8 cellular contexts compared by ENCODE assay signal in the genomic region with DNA sequence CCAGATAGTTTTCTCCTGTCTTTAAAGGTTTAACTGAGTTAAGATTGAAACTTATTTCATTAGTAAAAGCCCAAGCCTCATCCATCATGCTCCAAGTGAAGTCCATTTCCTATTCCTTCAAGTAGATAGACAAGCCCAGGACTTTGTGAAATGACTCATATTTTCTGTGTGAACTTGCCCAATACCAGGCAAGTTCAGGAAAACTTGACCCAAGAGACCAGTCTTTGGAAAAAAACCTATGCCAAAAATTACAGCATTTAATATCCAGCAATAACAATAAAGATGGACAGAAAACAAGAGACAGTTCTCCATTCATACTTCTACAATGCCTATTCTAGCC. TPM values are rescaled to one million over a fixed set of nuclear protein-coding genes. Genes with fewer than 3 reads are reported as not detected.
A peak's percentile ranks its signal among the peaks of the same experiment; 100 is the strongest.
DNase-seq lines count a peak whose midpoint lies in the region; ATAC-seq, FAIRE-seq and TF ChIP-seq lines count a peak whose summit lies in the region.

No MANE protein-coding gene starts in this region.

- peaks cover 21% of the 10 kb centered on the region for H3K36me3 Mint-ChIP-seq in activated T-cell treated with anti-CD3 and anti-CD28 coated beads, Interleukin-2, amount 50 U/mL, for 24 hours (ENCODE audit: low read depth)

- H3K27me3 ChIP-seq in K562 (ENCODE audit: control insufficient read depth in 2 of 2, insufficient read depth in 2 of 2, low read length in 2 of 2) = no peaks in the 10 kb centered on the region; a peak in 1 of 5 replicates
- no peaks in the 10 kb centered on the region for H3K27me3 ChIP-seq in transverse colon

- 0 out of 4 replicates have a peak overlapping the region, but pooled peaks of 1 of the 2 experiments have one; percentile 72 for H3K9ac ChIP-seq in K562 (ENCODE audit: insufficient read depth in 1 of 2, low read depth in 2 of 2, low read length in 2 of 2)

- DNase-seq in activated T-cell treated with anti-CD3 and anti-CD28 coated beads, Interleukin-2, amount 50 U/mL, for 24 hours = no peak
- DNase-seq in activated T-cell treated with anti-CD3 and anti-CD28 coated beads, Interleukin-2, amount 50 U/mL, for 48 hours = no peak
- DNase-seq in K562 (ENCODE audit: extremely low read depth in 1 of 4, low spot score in 3 of 4) = peak in 1 of 4 experiments; percentile 14
- DNase-seq in kidney tubule cell (ENCODE audit: low spot score) = peak; percentile 45
- no peak for DNase-seq in transverse colon
- no peak for DNase-seq in NK-92 treated with Interleukin-12 subunit alpha and Interleukin-12 subunit beta, amount 100 ng/mL, for 24 hours (lab: John Stamatoyannopoulos, UW)

- H2AFZ ChIP-seq in K562 (ENCODE audit: low read depth, low read length) = peak overlapping the region; percentile 95

- peak overlapping the region; percentile 91 for H3K27ac Mint-ChIP-seq in activated T-cell treated with anti-CD3 and anti-CD28 coated beads, Interleukin-2, amount 50 U/mL, for 24 hours

- H3K9me1 ChIP-seq in K562 (ENCODE audit: control insufficient read depth, insufficient read depth, low read length) = no peaks in the 10 kb centered on the region

- in situ Hi-C loops in K562 (cut with MboI) = no loop called here
- in situ Hi-C loops in transverse colon (cut with MboI; ENCODE audit: low pct_ligation_motif_present in 1 of 4, low pct_unique_long_range_greater_than_20kb in 1 of 4, low sequenced_read_pairs in 3 of 4) = loop anchor here (25.0 kb wide), 3 partner anchors 137 to 337 kb away; a partner anchor contains a TSS

- no peak for TF ChIP-seq RAD21 in K562 (CRISPR knock-in tag; conservative IDR thresholded peaks at IDR 0.05 in 1 of 2, IDR thresholded peaks at IDR 0.05 in 1 of 2)

- no peaks in the 10 kb centered on the region for H3K79me2 ChIP-seq in K562 (ENCODE audit: control insufficient read depth, insufficient read depth, low read length)

- peaks cover 49% of the 10 kb centered on the region for H3K4me1 Mint-ChIP-seq in activated T-cell treated with anti-CD3 and anti-CD28 coated beads, Interleukin-2, amount 50 U/mL, for 24 hours (ENCODE audit: low read depth)

- no peak for ATAC-seq in K562
- ATAC-seq in GM18868 (IDR thresholded peaks at IDR 0.05; ENCODE audit: unreplicated experiment) = no peak
- no peak for ATAC-seq in HG02852 (IDR thresholded peaks at IDR 0.05; ENCODE audit: unreplicated experiment)

- BruUV-seq in K562 (replicated peaks; lab: Mats Ljungman, UMichigan) = no TSS peak

- no peaks in the 10 kb centered on the region for H3K36me3 ChIP-seq in K562 (ENCODE audit: control insufficient read depth, insufficient read depth, low read length)
- H3K36me3 ChIP-seq in transverse colon = no peaks in the 10 kb centered on the region

- TF ChIP-seq POLR2A in K562 (conservative IDR thresholded peaks at IDR 0.05) = no peak
- TF ChIP-seq POLR2A in transverse colon (IDR thresholded peaks at IDR 0.05) = no peak

- TF ChIP-seq EP300 in K562 (IDR thresholded peaks at IDR 0.05; ENCODE audit: low read length) = no peak
- no peak for TF ChIP-seq EP300 in transverse colon (IDR thresholded peaks at IDR 0.05; ENCODE audit: low read depth)

- no peaks in the 10 kb centered on the region for H4K20me1 ChIP-seq in K562 (replicated peaks; ENCODE audit: control insufficient read depth, insufficient read depth, low read length)

- no peaks in the 10 kb centered on the region for H3K27me3 Mint-ChIP-seq in activated T-cell treated with anti-CD3 and anti-CD28 coated beads, Interleukin-2, amount 50 U/mL, for 24 hours

- CTCF ChIA-PET in K562 (lab: Yijun Ruan, JAX; ENCODE audit: low intra/inter-chr PET ratio) = no interaction called here

- FAIRE-seq in K562 (lab: Jason Lieb, UNC) = no peak

- no peaks in the 10 kb centered on the region for H3K9me3 Mint-ChIP-seq in activated T-cell treated with anti-CD3 and anti-CD28 coated beads, Interleukin-2, amount 50 U/mL, for 24 hours

- H3K4me1 ChIP-seq in K562 (replicated peaks in 1 of 2; ENCODE audit: control insufficient read depth in 2 of 2, insufficient read depth in 2 of 2, low read length in 2 of 2) (peaks cover 8 to 9% of the 10 kb centered on the region in 2 experiments; a peak in 4 of 5 replicates), transverse colon (peaks cover 0 to 16% (median 4%) of the 10 kb centered on the region in 4 donors)

- H3K4me3 Mint-ChIP-seq in activated T-cell treated with anti-CD3 and anti-CD28 coated beads, Interleukin-2, amount 50 U/mL, for 24 hours = peak overlapping the region; percentile 88

- intact Hi-C loops in K562 (cut with micrococcal nuclease) (no loop called here), transverse colon (cut with DNase I; ENCODE audit: low total_unique reads) (no loop called here)

- H3K9me3 ChIP-seq in K562 (replicated peaks; ENCODE audit: control insufficient read depth, insufficient read depth, low read depth, low read length) (0 out of 2 replicates have a peak, but pooled peaks cover 4% of the 10 kb centered on the region), transverse colon (no peaks in the 10 kb centered on the region)

- TF ChIP-seq CTCF in K562 (IDR thresholded peaks at IDR 0.05 in 2 of 3, conservative IDR thresholded peaks at IDR 0.05 in 1 of 3; ENCODE audit: insufficient read depth in 2 of 3, low read depth in 1 of 3, low read length in 3 of 3) (no peak), transverse colon (IDR thresholded peaks at IDR 0.05) (no peak)

- POLR2A ChIA-PET in K562 (lab: Yijun Ruan, JAX) = interaction anchor here (0.7 to 3.0 kb wide), 9 partner anchors 10 to 35 kb away, joined by 3 to 10 read pairs (median 5); no protein-coding TSS in a partner anchor

- peak overlapping the region; percentile 89 for H3K4me2 ChIP-seq in K562 (ENCODE audit: insufficient read depth, low read length)

- H3K27ac ChIP-seq in K562 (ENCODE audit: extremely low read depth, low read depth, low read length) = no peak overlapping the region
- H3K27ac ChIP-seq in transverse colon = peak overlapping the region; percentile 36 to 78 (median 64)

- H3K4me3 ChIP-seq in K562 (no peak overlapping the region), transverse colon (peak overlapping the region in 3 of 4 donors; percentile 54 to 82 (median 79))

RNA-seq across cellular contexts. Expression of a gene that starts 0.4 kb away (rescaled TPM):
- total RNA-seq in K562 (2011; cell fraction: chromatin; rRNA removed; ENCODE audit: low replicate concordance) = 9.7 and 12.5 TPM in 2 replicates
- total RNA-seq in K562 (2011; cell fraction: nucleolus; rRNA removed) = 7.2 and 7.7 TPM in 2 replicates
- total RNA-seq in K562 (2011; cell fraction: nucleoplasm; rRNA removed) = 8.9 and 11.8 TPM in 2 replicates
- total RNA-seq in K562 (2014; rRNA removed) (6.9 and 7.7 TPM in 2 replicates), K562 (2014; rRNA removed; fragmentation: Illumina TruSeq; extraction: Trizol) (8.5 and 10.2 TPM in 2 replicates), K562 (2015; rRNA removed; fragmentation: Illumina TruSeq; extraction: Trizol) (9.9 and 11.5 TPM in 2 replicates), K562 (2021) (7.8 and 8.0 TPM in 2 replicates), transverse colon (10 to 100 TPM in 2 of 4 donors, 1 to 10 TPM in 2; 1.1 to 13.9 (median 10.2) TPM)
- polyA plus RNA-seq in K562 (2011; rRNA removed) (9.9 and 17.6 TPM in 2 replicates), K562 (2014; fragmentation: Illumina TruSeq; extraction: Trizol) (11.1 and 13.9 TPM in 2 replicates), K562 (2014; fragmentation: Nextera tagmentation; extraction: Ambion mirVana) (1 to 10 TPM; 6.3 to 7.5 TPM), K562 (2014; rRNA removed) (7.2 and 10.8 TPM in 2 replicates)
- 11.0 and 14.5 TPM in 2 replicates for polyA plus RNA-seq in K562 (2011; cell fraction: cytosol; rRNA removed)
- polyA plus RNA-seq in K562 (2011; cell fraction: nucleus; rRNA removed) = 7.4 and 13.4 TPM in 2 replicates
- 11.1 and 11.3 TPM in 2 replicates for polyA plus RNA-seq in K562 (2012)
- 6.1 and 11.9 TPM in 2 replicates for polyA minus RNA-seq in K562 (2011; rRNA and poly(A)+ RNA removed)
- 3.5 and 7.2 TPM in 2 replicates for polyA minus RNA-seq in K562 (2011; cell fraction: cytosol; rRNA and poly(A)+ RNA removed)
- polyA minus RNA-seq in K562 (2011; cell fraction: nucleus; rRNA and poly(A)+ RNA removed) = 4.1 and 4.8 TPM in 2 replicates

RNA-seq across cellular contexts. Expression of a gene that starts 25.7 kb away (rescaled TPM):
- total RNA-seq in K562 (2011; cell fraction: chromatin; rRNA removed; ENCODE audit: low replicate concordance) = 27.6 and 204 TPM in 2 replicates
- 10.8 and 27.2 TPM in 2 replicates for total RNA-seq in K562 (2011; cell fraction: nucleolus; rRNA removed)
- total RNA-seq in K562 (2011; cell fraction: nucleoplasm; rRNA removed) = 57.1 and 92.6 TPM in 2 replicates
- total RNA-seq in K562 (2014; rRNA removed) (81.9 and 87.5 TPM in 2 replicates), K562 (2014; rRNA removed; fragmentation: Illumina TruSeq; extraction: Trizol) (232 and 280 TPM in 2 replicates), K562 (2015; rRNA removed; fragmentation: Illumina TruSeq; extraction: Trizol) (236 and 244 TPM in 2 replicates), K562 (2021) (201 and 216 TPM in 2 replicates), transverse colon (10 to 100 TPM; 21.7 to 45.7 (median 35.1) TPM)
- polyA plus RNA-seq in K562 (2011; rRNA removed) (117 and 149 TPM in 2 replicates), K562 (2014; fragmentation: Illumina TruSeq; extraction: Trizol) (167 and 177 TPM in 2 replicates), K562 (2014; fragmentation: Nextera tagmentation; extraction: Ambion mirVana) (10 to 100 TPM; 66.7 to 83.4 TPM), K562 (2014; rRNA removed) (94.4 and 95.1 TPM in 2 replicates)
- 32.1 and 83.7 TPM in 2 replicates for polyA plus RNA-seq in K562 (2011; cell fraction: cytosol; rRNA removed)
- 19.9 and 37.5 TPM in 2 replicates for polyA plus RNA-seq in K562 (2011; cell fraction: nucleus; rRNA removed)
- polyA plus RNA-seq in K562 (2012) = 80.3 and 120 TPM in 2 replicates
- 303 and 322 TPM in 2 replicates for polyA minus RNA-seq in K562 (2011; rRNA and poly(A)+ RNA removed)
- 85.8 and 115 TPM in 2 replicates for polyA minus RNA-seq in K562 (2011; cell fraction: cytosol; rRNA and poly(A)+ RNA removed)
- polyA minus RNA-seq in K562 (2011; cell fraction: nucleus; rRNA and poly(A)+ RNA removed) = 23.7 and 70.9 TPM in 2 replicates

RNA-seq across cellular contexts. Expression of a gene that starts 37.3 kb away (rescaled TPM):
- total RNA-seq in K562 (2011; cell fraction: chromatin; rRNA removed; ENCODE audit: low replicate concordance) = 37.1 and 52.9 TPM in 2 replicates
- total RNA-seq in K562 (2011; cell fraction: nucleolus; rRNA removed) = 32.9 and 38.7 TPM in 2 replicates
- total RNA-seq in K562 (2011; cell fraction: nucleoplasm; rRNA removed) = 41.1 and 61.4 TPM in 2 replicates
- 6.8 and 7.7 TPM in 2 replicates for total RNA-seq in K562 (2014; rRNA removed)
- total RNA-seq in K562 (2014; rRNA removed; fragmentation: Illumina TruSeq; extraction: Trizol) = 13.4 and 13.5 TPM in 2 replicates
- total RNA-seq in K562 (2015; rRNA removed; fragmentation: Illumina TruSeq; extraction: Trizol) = 8.0 and 8.4 TPM in 2 replicates
- 17.2 and 20.5 TPM in 2 replicates for total RNA-seq in K562 (2021)
- 23.2 and 29.3 TPM in 2 replicates for polyA plus RNA-seq in K562 (2011; rRNA removed)
- polyA plus RNA-seq in K562 (2011; cell fraction: cytosol; rRNA removed) = 21.8 and 23.3 TPM in 2 replicates
- 32.7 and 46.6 TPM in 2 replicates for polyA plus RNA-seq in K562 (2011; cell fraction: nucleus; rRNA removed)
- 10.0 and 11.9 TPM in 2 replicates for polyA plus RNA-seq in K562 (2012)
- polyA plus RNA-seq in K562 (2014; fragmentation: Illumina TruSeq; extraction: Trizol) = 21.0 and 26.8 TPM in 2 replicates
- 1 to 10 TPM; 4.1 to 5.5 TPM for polyA plus RNA-seq in K562 (2014; fragmentation: Nextera tagmentation; extraction: Ambion mirVana)
- polyA plus RNA-seq in K562 (2014; rRNA removed) = 11.4 and 12.2 TPM in 2 replicates
- polyA minus RNA-seq in K562 (2011; rRNA and poly(A)+ RNA removed) = 15.4 and 21.7 TPM in 2 replicates
- 8.3 and 13.1 TPM in 2 replicates for polyA minus RNA-seq in K562 (2011; cell fraction: cytosol; rRNA and poly(A)+ RNA removed)
- 9.1 and 9.7 TPM in 2 replicates for polyA minus RNA-seq in K562 (2011; cell fraction: nucleus; rRNA and poly(A)+ RNA removed)
- total RNA-seq in transverse colon = 1 to 10 TPM; 5.1 to 7.0 (median 5.6) TPM
